2 cellular contexts compared by ENCODE assay signal in genomic region chr16:21038197-21038596, GRCh38.
A peak's percentile ranks its signal among the peaks of the same experiment; 100 is the strongest.
TF ChIP-seq lines count a peak whose summit lies in the region.

No MANE protein-coding gene starts in this region.

TF ChIP-seq in HepG2, 621 proteins besides CTCF, POLR2A, EP300 and RAD21:
- TF ChIP-seq SP5 (CRISPR knock-in tag; IDR thresholded peaks at IDR 0.05; ENCODE audit: borderline replicate concordance, low read depth) = peak; percentile 51; the same call in 1 of the 2 replicates
- TF ChIP-seq CEBPB (IDR thresholded peaks at IDR 0.05; ENCODE audit: borderline replicate concordance, low read depth, low read length) = peak; percentile 90
- peak; percentile 81 for TF ChIP-seq ATF3 (CRISPR knock-in tag; IDR thresholded peaks at IDR 0.05)
- peak; percentile 86 for TF ChIP-seq CEBPG (CRISPR knock-in tag; IDR thresholded peaks at IDR 0.05)
- TF ChIP-seq TSC22D2 (CRISPR knock-in tag; IDR thresholded peaks at IDR 0.05; ENCODE audit: borderline replicate concordance) = no peak
- 0 out of 2 replicates have a peak, but pooled peaks have one; percentile 39 for TF ChIP-seq TOPORS (CRISPR knock-in tag; IDR thresholded peaks at IDR 0.05)
- no peak for TF ChIP-seq MTERF4 (CRISPR knock-in tag; IDR thresholded peaks at IDR 0.05)
- 0 out of 2 replicates have a peak, but pooled peaks have one; percentile 36 for TF ChIP-seq ADNP (CRISPR knock-in tag; IDR thresholded peaks at IDR 0.05)
- peak; percentile 94 for TF ChIP-seq ZNF770 (CRISPR knock-in tag; IDR thresholded peaks at IDR 0.05)
- TF ChIP-seq TERF1 (CRISPR knock-in tag; IDR thresholded peaks at IDR 0.05) = no peak
- TF ChIP-seq HNF4A (CRISPR knock-in tag; IDR thresholded peaks at IDR 0.05) = peak; percentile 66; the same call in 1 of the 2 replicates
- peak; percentile 89 for TF ChIP-seq ZNF121 (CRISPR knock-in tag; IDR thresholded peaks at IDR 0.05)
- TF ChIP-seq HCFC1 (IDR thresholded peaks at IDR 0.05; ENCODE audit: low read depth, low read length) = no peak
- no peak for TF ChIP-seq ONECUT2 (CRISPR knock-in tag; IDR thresholded peaks at IDR 0.05)

TF ChIP-seq in K562, 482 proteins besides CTCF, POLR2A, EP300 and RAD21 (continued from another document):
- no peak for TF ChIP-seq CXXC5 (CRISPR knock-in tag; IDR thresholded peaks at IDR 0.05)
- TF ChIP-seq ZNF274 (IDR thresholded peaks at IDR 0.05; ENCODE audit: borderline replicate concordance, low read depth, low read length) = no peak
- no peak for TF ChIP-seq PYGO2 (tag; IDR thresholded peaks at IDR 0.05)
- TF ChIP-seq ATF3 (IDR thresholded peaks at IDR 0.05) = peak; percentile 59
- TF ChIP-seq ATF3 (CRISPR knock-in tag; conservative IDR thresholded peaks at IDR 0.05) = no peak
- TF ChIP-seq SMAD2 (IDR thresholded peaks at IDR 0.05; ENCODE audit: low read depth, low read length) = no peak
